ENCODE assay signal across 27 cellular contexts in genomic region chr13:40774672-40775071, GRCh38.
"Had no signal": no experiment of that assay in that cellular context is flagged by ENCODE, and none has a peak within 500 bp of the region (broad histone marks: within the 10 kb centered on the region; RNA-seq: fewer than 3 reads in every experiment).

No MANE protein-coding gene starts in this region.

- H3K9me3 ChIP-seq: body of pancreas, esophagus muscularis mucosa, gastroesophageal sphincter had no signal

- FAIRE-seq: colon had no signal

- H3K36me3 ChIP-seq: esophagus muscularis mucosa, gastroesophageal sphincter had no signal

- H3K27me3 ChIP-seq: body of pancreas, esophagus muscularis mucosa, gastroesophageal sphincter had no signal

- DNase-seq: activated CD4-positive, alpha-beta T cell treated with anti-CD3 and anti-CD28 coated beads for 36 hours; activated CD4-positive, alpha-beta T cell treated with anti-CD3 and anti-CD28 coated beads, Interleukin-2, amount 50 U/mL, for 1 hour; activated CD4-positive, alpha-beta T cell treated with anti-CD3 and anti-CD28 coated beads, Interleukin-2, amount 50 U/mL, for 48 hours; activated CD4-positive, CD25-positive, alpha-beta regulatory T cell; activated CD4-positive, CD25-positive, alpha-beta regulatory T cell treated with anti-CD3 and anti-CD28 coated beads, Interleukin-2, amount 50 U/mL, for 72 hours; activated CD8-positive, alpha-beta memory T cell treated with anti-CD3 and anti-CD28 coated beads for 24 hours; activated CD8-positive, alpha-beta T cell treated with anti-CD3 and anti-CD28 coated beads for 36 hours; activated effector memory CD4-positive, alpha-beta T cell treated with Interleukin-2 at 50 U/mL for 16 hours; activated gamma-delta T cell treated with Interleukin-2 at 50 U/mL for 16 hours; activated naive CD4-positive, alpha-beta T cell treated with anti-CD3 and anti-CD28 coated beads, Interleukin-2, amount 50 U/mL, for 16 hours; activated naive CD4-positive, alpha-beta T cell treated with Interleukin-2 at 50 U/mL for 16 hours; activated T-cell treated with anti-CD3 and anti-CD28 coated beads, Interleukin-2, amount 50 U/mL, for 4 hours; amygdala; aorta; body of pancreas; caudate nucleus; cortex of kidney; dermis blood vessel endothelial cell; effector CD4-positive, alpha-beta T cell; effector memory CD8-positive, alpha-beta T cell; foreskin melanocyte; head of caudate nucleus; T-cell; T-helper 9 cell had no signal

- H3K27ac ChIP-seq: body of pancreas, esophagus muscularis mucosa, gastroesophageal sphincter had no signal

- H3K4me3 ChIP-seq: body of pancreas, esophagus muscularis mucosa, gastroesophageal sphincter had no signal
